Comparison of ENCODE assay signal across 9 cellular contexts in genomic region chr4:186134254-186134653, GRCh38. TPM values are rescaled to one million over a fixed set of nuclear protein-coding genes. Genes with fewer than 3 reads are reported as not detected.
DNase-seq lines count a peak whose midpoint lies in the region; ATAC-seq and TF ChIP-seq lines count a peak whose summit lies in the region.
"Had no signal": no experiment of that assay in that cellular context is flagged by ENCODE, and none has a peak within 500 bp of the region (broad histone marks: within the 10 kb centered on the region; RNA-seq: fewer than 3 reads in every experiment).

No MANE protein-coding gene starts in this region.

- TF ChIP-seq CTCF in SK-N-SH (IDR thresholded peaks at IDR 0.05) = no peak
- no peak for TF ChIP-seq CTCF in RWPE1 (conservative IDR thresholded peaks at IDR 0.05; ENCODE audit: low read depth)

- POLR2A ChIA-PET in SK-N-SH (lab: Yijun Ruan, JAX) = no interaction called here
- POLR2A ChIA-PET in RWPE1 (lab: Yijun Ruan, JAX; ENCODE audit: low non-redundant PET) = no interaction called here

- 87% methylated on average over 3 of the region's 3 CpGs for WGBS in SK-N-SH (ENCODE audit: low lambda C conversion rate)

- peaks cover 3% of the 10 kb centered on the region; the same call in 1 of the 2 replicates for H3K27me3 ChIP-seq in SK-N-SH (ENCODE audit: insufficient read depth)

- no peak overlapping the region for H3K4me2 ChIP-seq in SK-N-SH

- no peak for TF ChIP-seq RAD21 in SK-N-SH (IDR thresholded peaks at IDR 0.05; ENCODE audit: low read length)

- no peaks in the 10 kb centered on the region for H3K36me3 ChIP-seq in SK-N-SH (replicated peaks in 1 of 2; ENCODE audit: control insufficient read depth in 1 of 2, insufficient read depth in 2 of 2, low read length in 1 of 2)

- H3F3A ChIP-seq in SK-N-SH (replicated peaks; ENCODE audit: insufficient read depth) = no peaks in the 10 kb centered on the region

- H3K27ac ChIP-seq in SK-N-SH (ENCODE audit: low read depth in 2 of 2, low read length in 1 of 2) (no peak overlapping the region), RWPE1 (no peak overlapping the region)

- CTCF ChIA-PET in SK-N-SH (lab: Yijun Ruan, JAX) = interaction anchor here (0.7 to 2.1 kb wide), 7 partner anchors 10 to 753 kb away, joined by 3 to 10 read pairs (median 3); no protein-coding TSS in a partner anchor
- CTCF ChIA-PET in RWPE1 (lab: Yijun Ruan, JAX) = interaction anchor here (0.5 kb wide), 1 partner anchor 41 kb away, joined by 3 read pairs; no protein-coding TSS in a partner anchor

- ATAC-seq in GM18909 (IDR thresholded peaks at IDR 0.05; ENCODE audit: poor library complexity, unreplicated experiment) (peak; percentile 98), GM21576 (IDR thresholded peaks at IDR 0.05; ENCODE audit: unreplicated experiment) (peak; percentile 98), HG03432 (IDR thresholded peaks at IDR 0.05; ENCODE audit: unreplicated experiment) (peak; percentile 99), memory B cell (ENCODE audit: low read depth) (peak; percentile 81)

- H3K27me3 Mint-ChIP-seq in memory B cell = peaks cover 4% of the 10 kb centered on the region

- H2AFZ ChIP-seq in SK-N-SH (ENCODE audit: low read depth) = no peak overlapping the region

- H3K4me3 Mint-ChIP-seq in memory B cell = peak overlapping the region; percentile 58

- H3K4me1 ChIP-seq in SK-N-SH (ENCODE audit: control insufficient read depth in 1 of 2, insufficient read depth in 2 of 2, low read depth in 1 of 2, low read length in 1 of 2) = peaks cover 0 to 2% of the 10 kb centered on the region in 2 experiments; a peak in 1 of 4 replicates

- no peaks in the 10 kb centered on the region for H3K9me2 ChIP-seq in SK-N-SH

- H3K79me2 ChIP-seq in SK-N-SH (ENCODE audit: insufficient read depth) = no peaks in the 10 kb centered on the region

- H3K4me3 ChIP-seq in SK-N-SH (ENCODE audit: low read depth in 2 of 2, low read length in 1 of 2) = no peak overlapping the region

- no peaks in the 10 kb centered on the region for H3K9me3 ChIP-seq in SK-N-SH

- no peak overlapping the region for H3K27ac Mint-ChIP-seq in memory B cell

- DNase-seq in memory B cell (ENCODE audit: low spot score in 2 of 2) (no peak), SK-N-SH (no peak), COLO829 (ENCODE audit: low spot score) (no peak), RWPE1 (ENCODE audit: low spot score) (no peak)
- DNase-seq: cortex of kidney, NCI-H226 had no signal

- H3K9me3 Mint-ChIP-seq in memory B cell = no peaks in the 10 kb centered on the region

- H4K20me1 ChIP-seq in SK-N-SH (ENCODE audit: insufficient read depth) = no peaks in the 10 kb centered on the region

- H3K4me1 Mint-ChIP-seq in memory B cell = peaks cover 10% of the 10 kb centered on the region

- no peak overlapping the region for H3K9ac ChIP-seq in SK-N-SH

- H3K36me3 Mint-ChIP-seq in memory B cell = no peaks in the 10 kb centered on the region

- TF ChIP-seq EP300 in SK-N-SH (IDR thresholded peaks at IDR 0.05; ENCODE audit: borderline replicate concordance in 1 of 2, low read depth in 1 of 2, low read length in 1 of 2) = no peak

TF ChIP-seq in SK-N-SH, 30 proteins besides CTCF, POLR2A, EP300 and RAD21:
- TF ChIP-seq SMC3 (IDR thresholded peaks at IDR 0.05; ENCODE audit: low read depth, low read length) (no peak), FOXM1 (IDR thresholded peaks at IDR 0.05; ENCODE audit: low read depth) (no peak)

RNA-seq across cellular contexts. Expression of gene FAM149A, which starts 29.8 kb away (rescaled TPM):
- polyA plus RNA-seq in SK-N-SH (2012; rRNA removed) = 0.21 and 0.38 TPM in 2 replicates
- 0.43 and 0.49 TPM in 2 replicates for polyA plus RNA-seq in SK-N-SH (2012; cell fraction: cytosol; rRNA removed)
- 0.29 and 0.30 TPM in 2 replicates for polyA plus RNA-seq in SK-N-SH (2012; cell fraction: nucleus; rRNA removed)

RNA-seq across cellular contexts. Expression of gene CYP4V2, which starts 57.1 kb away (rescaled TPM):
- 7.8 and 10.0 TPM in 2 replicates for polyA plus RNA-seq in SK-N-SH (2012; rRNA removed)
- polyA plus RNA-seq in SK-N-SH (2012; cell fraction: cytosol; rRNA removed) = 10.4 and 11.7 TPM in 2 replicates
- polyA plus RNA-seq in SK-N-SH (2012; cell fraction: nucleus; rRNA removed) = 14.5 and 17.6 TPM in 2 replicates
